ENCODE assay signal across 1 cellular context in genomic region chr19:11848200-11848593, GRCh38.
TF ChIP-seq lines count a peak whose summit lies in the region.

No MANE protein-coding gene starts in this region.

TF ChIP-seq in GM12878, 131 proteins besides CTCF, POLR2A, EP300 and RAD21:
- TF ChIP-seq FOS (IDR thresholded peaks at IDR 0.05; ENCODE audit: borderline replicate concordance, extremely low read depth, insufficient read length) (no peak), YBX1 (IDR thresholded peaks at IDR 0.05) (no peak), USF2 (IDR thresholded peaks at IDR 0.05; ENCODE audit: borderline replicate concordance, low read depth, low read length) (no peak), RUNX3 (IDR thresholded peaks at IDR 0.05; ENCODE audit: low read length) (no peak), CHD2 (IDR thresholded peaks at IDR 0.05; ENCODE audit: borderline replicate concordance, low read depth, low read length) (no peak), DPF2 (IDR thresholded peaks at IDR 0.05) (no peak), BACH1 (IDR thresholded peaks at IDR 0.05; ENCODE audit: borderline replicate concordance) (no peak), PKNOX1 (IDR thresholded peaks at IDR 0.05) (no peak), PRDM15 (CRISPR knock-in tag; IDR thresholded peaks at IDR 0.05) (no peak), SREBF2 (IDR thresholded peaks at IDR 0.05; ENCODE audit: low read length) (no peak), TCF12 (IDR thresholded peaks at IDR 0.05; ENCODE audit: low read depth, low read length) (no peak), ZBED1 (IDR thresholded peaks at IDR 0.05; ENCODE audit: borderline replicate concordance) (no peak), BCL3 (IDR thresholded peaks at IDR 0.05; ENCODE audit: borderline replicate concordance, insufficient read depth, low read depth, low read length, poor library complexity, severe bottlenecking) (no peak), POU2F2 (IDR thresholded peaks at IDR 0.05; ENCODE audit: borderline replicate concordance, low read depth, low read length) (no peak), HSF1 (IDR thresholded peaks at IDR 0.05; ENCODE audit: low read depth, low read length) (no peak), NFXL1 (IDR thresholded peaks at IDR 0.05; ENCODE audit: borderline replicate concordance) (no peak), MYB (IDR thresholded peaks at IDR 0.05; ENCODE audit: borderline replicate concordance, low read depth, low read length) (no peak)
